8 cellular contexts compared by ENCODE assay signal in genomic region chr2:240851078-240851861, GRCh38. TPM values are rescaled to one million over a fixed set of nuclear protein-coding genes. Genes with fewer than 3 reads are reported as not detected.
DNase-seq lines count a peak whose midpoint lies in the region; ATAC-seq and TF ChIP-seq lines count a peak whose summit lies in the region.

No MANE protein-coding gene starts in this region.

- no peaks in the 10 kb centered on the region for H3K4me1 Mint-ChIP-seq in T-helper 2 cell treated with Interferon-gamma antibody and Interleukin-4, amounts not matched to agents 5 μg/mL and 100 μg/mL, for 36 hours (ENCODE audit: low read depth)

- no peaks in the 10 kb centered on the region for H3K27me3 ChIP-seq in right atrium auricular region

- H3K9me3 Mint-ChIP-seq in T-helper 2 cell treated with Interferon-gamma antibody and Interleukin-4, amounts not matched to agents 5 μg/mL and 100 μg/mL, for 36 hours = peaks cover 10% of the 10 kb centered on the region

- H3K27ac ChIP-seq in 22Rv1 = no peak overlapping the region
- no peak overlapping the region for H3K27ac ChIP-seq in right atrium auricular region

- no peak overlapping the region for H3K4me3 ChIP-seq in right atrium auricular region
- H3K4me3 ChIP-seq in retinal pigment epithelial cell (ENCODE audit: low read length) = no peak overlapping the region

- no peaks in the 10 kb centered on the region for H3K9me3 ChIP-seq in right atrium auricular region

- ATAC-seq in GM18867 (IDR thresholded peaks at IDR 0.05; ENCODE audit: unreplicated experiment) (peak; percentile 66), GM21717 (IDR thresholded peaks at IDR 0.05; ENCODE audit: unreplicated experiment) (no peak)

- TF ChIP-seq CTCF in 22Rv1 (IDR thresholded peaks at IDR 0.05) (peak; percentile 91), right atrium auricular region (IDR thresholded peaks at IDR 0.05) (peak; percentile 92 to 96), retinal pigment epithelial cell (conservative IDR thresholded peaks at IDR 0.05; ENCODE audit: low read depth, low read length) (peak; percentile 95)

- DNase-seq in NCI-H146 (lab: John Stamatoyannopoulos, UW) = peak; percentile 64
- peak; percentile 54 for DNase-seq in T-helper 2 cell treated with Interferon-gamma antibody and Interleukin-4, amounts not matched to agents 5 μg/mL and 100 μg/mL, for 36 hours (ENCODE audit: low spot score)
- DNase-seq in anterior cingulate cortex (lab: John Stamatoyannopoulos, UW) = peak in 57 of 58 donors; percentile 22 to 91 (median 71)
- peak; percentile 89 for DNase-seq in right atrium auricular region (ENCODE audit: low spot score)
- DNase-seq in retinal pigment epithelial cell (ENCODE audit: low read depth) = no peak

- H3K4me1 ChIP-seq in right atrium auricular region = no peaks in the 10 kb centered on the region

- no peaks in the 10 kb centered on the region for H3K36me3 Mint-ChIP-seq in T-helper 2 cell treated with Interferon-gamma antibody and Interleukin-4, amounts not matched to agents 5 μg/mL and 100 μg/mL, for 36 hours (ENCODE audit: low read depth)

- H3K36me3 ChIP-seq in right atrium auricular region = no peaks in the 10 kb centered on the region

- H3K4me3 Mint-ChIP-seq in T-helper 2 cell treated with Interferon-gamma antibody and Interleukin-4, amounts not matched to agents 5 μg/mL and 100 μg/mL, for 36 hours = no peak overlapping the region

- no peak overlapping the region for H3K27ac Mint-ChIP-seq in T-helper 2 cell treated with Interferon-gamma antibody and Interleukin-4, amounts not matched to agents 5 μg/mL and 100 μg/mL, for 36 hours

- H3K27me3 Mint-ChIP-seq in T-helper 2 cell treated with Interferon-gamma antibody and Interleukin-4, amounts not matched to agents 5 μg/mL and 100 μg/mL, for 36 hours (ENCODE audit: low read depth) = no peaks in the 10 kb centered on the region

RNA-seq across cellular contexts. Expression of gene AGXT, which starts 17.4 kb away (rescaled TPM):
- not detected for total RNA-seq in right atrium auricular region

RNA-seq across cellular contexts. Expression of gene KIF1A, which starts 31.3 kb away (rescaled TPM):
- 10 to 100 TPM; 41.8 to 43.7 TPM for total RNA-seq in right atrium auricular region

RNA-seq across cellular contexts. Expression of gene MAB21L4, which starts 44.7 kb away (rescaled TPM):
- under 1 TPM in 1 of 2 donors, not detected in 1; 0.31 TPM for total RNA-seq in right atrium auricular region

RNA-seq across cellular contexts. Expression of gene CROCC2, which starts 54.9 kb away (rescaled TPM):
- not detected for total RNA-seq in right atrium auricular region
